In genomic region chr3:167892204-167892603, GRCh38 we compare ENCODE assay signal across 22 cellular contexts.
"Had no signal": no experiment of that assay in that cellular context is flagged by ENCODE, and none has a peak within 500 bp of the region (broad histone marks: within the 10 kb centered on the region; RNA-seq: fewer than 3 reads in every experiment).

No MANE protein-coding gene starts in this region.

- DNase-seq: dorsolateral prefrontal cortex; effector CD4-positive, alpha-beta T cell; hypothalamus; immature natural killer cell; islet precursor cell; kidney glomerular epithelial cell; left colon; left ventricle myocardium inferior; lower lobe of right lung; natural killer cell; stimulated activated CD4-positive, alpha-beta T cell treated with anti-CD3 and anti-CD28 coated beads, Interleukin-2, amount 100 ng/mL, for 24 hours; stimulated activated CD4-positive, alpha-beta T cell treated with anti-CD3 and anti-CD28 coated beads, Interleukin-4, amount 100 ng/mL, for 24 hours; stimulated activated naive CD4-positive, alpha-beta T cell treated with Interleukin-2 at 50 U/mL for 16 hours; stomach; thyroid gland; trophoblast cell had no signal

- ATAC-seq: left colon, lower lobe of right lung, natural killer cell, sciatic nerve had no signal

- H3K9me3 ChIP-seq: left ventricle myocardium inferior, lower lobe of right lung, neutrophil, stomach, thyroid gland had no signal

- H3K36me3 ChIP-seq: lower lobe of right lung, neutrophil, stomach, thyroid gland had no signal

- FAIRE-seq: frontal cortex had no signal

- H3K36me3 Mint-ChIP-seq: immature natural killer cell; natural killer cell; stimulated activated effector memory CD8-positive, alpha-beta T cell treated with anti-CD3 and anti-CD28 coated beads, Interleukin-12 subunit alpha, Interleukin-12 subunit beta, amount 100 ng/mL, for 72 hours had no signal

- H3K4me3 ChIP-seq: dorsolateral prefrontal cortex, left ventricle myocardium inferior, lower lobe of right lung, stomach, thyroid gland had no signal

- H3K27ac Mint-ChIP-seq: immature natural killer cell; natural killer cell; progenitor cell of endocrine pancreas; stimulated activated effector memory CD8-positive, alpha-beta T cell treated with anti-CD3 and anti-CD28 coated beads, Interleukin-12 subunit alpha, Interleukin-12 subunit beta, amount 100 ng/mL, for 72 hours had no signal

- H3K27ac ChIP-seq: dorsolateral prefrontal cortex, left ventricle myocardium inferior, lower lobe of right lung, neutrophil, parathyroid adenoma, stomach, thyroid gland had no signal

- H3K27me3 ChIP-seq: dorsolateral prefrontal cortex, neutrophil, stomach, thyroid gland had no signal

- H3K4me3 Mint-ChIP-seq: immature natural killer cell; natural killer cell; stimulated activated effector memory CD8-positive, alpha-beta T cell treated with anti-CD3 and anti-CD28 coated beads, Interleukin-12 subunit alpha, Interleukin-12 subunit beta, amount 100 ng/mL, for 72 hours had no signal

- H3K4me1 Mint-ChIP-seq: immature natural killer cell; natural killer cell; stimulated activated effector memory CD8-positive, alpha-beta T cell treated with anti-CD3 and anti-CD28 coated beads, Interleukin-12 subunit alpha, Interleukin-12 subunit beta, amount 100 ng/mL, for 72 hours had no signal

- H3K9me3 Mint-ChIP-seq: natural killer cell; stimulated activated effector memory CD8-positive, alpha-beta T cell treated with anti-CD3 and anti-CD28 coated beads, Interleukin-12 subunit alpha, Interleukin-12 subunit beta, amount 100 ng/mL, for 72 hours had no signal

- H3K4me1 ChIP-seq: left ventricle myocardium inferior, lower lobe of right lung, parathyroid adenoma, thyroid gland had no signal
